In the genomic region with DNA sequence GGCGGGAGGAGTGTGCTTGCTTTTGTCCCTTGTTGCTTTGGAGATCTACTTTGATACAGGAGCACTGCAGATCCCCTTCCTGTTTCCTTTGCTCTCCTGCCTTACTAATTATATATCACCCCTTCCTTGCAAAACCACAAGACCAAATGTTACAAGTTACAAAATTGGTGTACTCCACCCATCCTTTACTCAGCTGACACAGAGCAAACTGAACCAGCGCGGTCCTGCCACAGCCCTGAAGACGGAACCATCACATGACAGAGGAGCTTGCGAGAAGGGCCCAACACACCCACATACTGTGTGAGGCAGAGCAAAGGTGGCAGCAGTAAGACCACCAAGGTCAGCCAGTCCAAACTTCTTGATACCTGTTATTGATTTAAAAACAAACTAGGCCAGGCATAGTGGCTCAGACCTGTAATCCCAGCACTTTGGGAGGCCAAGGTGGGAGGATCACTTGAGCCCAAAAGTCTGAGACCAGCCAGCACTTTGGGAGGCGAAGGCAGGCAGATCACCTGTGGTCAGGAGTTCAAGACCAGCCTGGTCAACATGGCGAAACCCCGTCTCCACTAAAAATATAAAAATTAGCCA, we compare ENCODE assay signal across 8 cellular contexts. TPM values are rescaled to one million over a fixed set of nuclear protein-coding genes. Genes with fewer than 3 reads are reported as not detected.
A peak's percentile ranks its signal among the peaks of the same experiment; 100 is the strongest.
DNase-seq lines count a peak whose midpoint lies in the region; ATAC-seq and TF ChIP-seq lines count a peak whose summit lies in the region.

No MANE protein-coding gene starts in this region.

- no peak for TF ChIP-seq CTCF in GM10266 (IDR thresholded peaks at IDR 0.05; ENCODE audit: control insufficient read depth, insufficient read depth, low read depth, missing control alignments)

- peaks cover 64 to 79% (median 78%) of the 10 kb centered on the region in 3 donors for H3K4me1 Mint-ChIP-seq in IgD-negative memory B cell
- peaks cover 76 to 88% of the 10 kb centered on the region in 2 donors for H3K4me1 Mint-ChIP-seq in effector memory CD8-positive, alpha-beta T cell (ENCODE audit: low read depth in 2 of 2)

- ATAC-seq in GM18502 (IDR thresholded peaks at IDR 0.05; ENCODE audit: poor library complexity, unreplicated experiment), result peak; percentile 61
- ATAC-seq in effector memory CD8-positive, alpha-beta T cell (replicated peaks), result peak; percentile 89
- ATAC-seq in HG02642 (IDR thresholded peaks at IDR 0.05; ENCODE audit: poor library complexity, unreplicated experiment), result no peak

- H3K27ac Mint-ChIP-seq in IgD-negative memory B cell, result peak overlapping the region; percentile 75 to 97 (median 83)
- H3K27ac Mint-ChIP-seq in effector memory CD8-positive, alpha-beta T cell, result peak overlapping the region; percentile 82 to 89

- H3K27me3 Mint-ChIP-seq in IgD-negative memory B cell, result no peaks in the 10 kb centered on the region
- H3K27me3 Mint-ChIP-seq in effector memory CD8-positive, alpha-beta T cell, result no peaks in the 10 kb centered on the region

- peak; percentile 62 to 71 for DNase-seq in activated CD4-positive, alpha-beta T cell treated with anti-CD3 and anti-CD28 coated beads, Interleukin-2, amount 50 U/mL, for 4 hours
- peak; percentile 72 to 73 (median 72) for DNase-seq in effector memory CD8-positive, alpha-beta T cell
- DNase-seq in pons (ENCODE audit: low spot score) (peak; percentile 74), GM10266 (ENCODE audit: extremely low spot score) (no peak), NCI-H1092 treated with DMSO at 0.1 percent for 48 hours (lab: John Stamatoyannopoulos, UW) (no peak)

- H3K4me3 Mint-ChIP-seq in IgD-negative memory B cell, result peak overlapping the region; percentile 67 to 91 (median 80)
- H3K4me3 Mint-ChIP-seq in effector memory CD8-positive, alpha-beta T cell, result peak overlapping the region; percentile 83 to 87

- no peaks in the 10 kb centered on the region for H3K9me3 Mint-ChIP-seq in IgD-negative memory B cell
- H3K9me3 Mint-ChIP-seq in effector memory CD8-positive, alpha-beta T cell, result no peaks in the 10 kb centered on the region

- peaks cover 9% of the 10 kb centered on the region for H3K36me3 Mint-ChIP-seq in IgD-negative memory B cell
- H3K36me3 Mint-ChIP-seq in effector memory CD8-positive, alpha-beta T cell (ENCODE audit: insufficient read depth), result peaks cover 52% of the 10 kb centered on the region

RNA-seq across cellular contexts. Expression of a gene that starts 33.2 kb away (rescaled TPM):
- 210 TPM for polyA plus RNA-seq in IgD-negative memory B cell

Comparison
In these comparisons a context has a peak if more than half of its experiments do, and no peak if none do; other contexts are left out.
1. DNase-seq: peak in activated CD4-positive, alpha-beta T cell treated with anti-CD3 and anti-CD28 coated beads, Interleukin-2, amount 50 U/mL, for 4 hours (2 of 2), effector memory CD8-positive, alpha-beta T cell (3 of 3) and pons (single experiment); none in GM10266 (single experiment) and NCI-H1092 treated with DMSO at 0.1 percent for 48 hours (single experiment).